ENCODE assay signal across 13 cellular contexts in genomic region chrX:22950278-22951266, GRCh38. TPM values are rescaled to one million over a fixed set of nuclear protein-coding genes. Genes with fewer than 3 reads are reported as not detected.
DNase-seq lines count a peak whose midpoint lies in the region; TF ChIP-seq lines count a peak whose summit lies in the region.
"Had no signal": no experiment of that assay in that cellular context is flagged by ENCODE, and none has a peak within 500 bp of the region (broad histone marks: within the 10 kb centered on the region; RNA-seq: fewer than 3 reads in every experiment).

No MANE protein-coding gene starts in this region.

- H3K9ac ChIP-seq in adipocyte (ENCODE audit: low read length) = no peak overlapping the region

- POLR2A ChIA-PET in Caco-2 (lab: Charles Lee) = no interaction called here
- POLR2A ChIA-PET in OCI-LY7 (lab: Charles Lee) = no interaction called here

- H2AFZ ChIP-seq in OCI-LY7 (ENCODE audit: low read length) = no peak overlapping the region

- no peak overlapping the region for H3K4me2 ChIP-seq in OCI-LY7 (ENCODE audit: low read length)

- H3K27ac ChIP-seq in OCI-LY7 (ENCODE audit: low read depth, low read length, poor library complexity, severe bottlenecking) = no peak overlapping the region
- H3K27ac ChIP-seq: thoracic aorta had no signal

- H3K4me1 Mint-ChIP-seq in Caco-2 (ENCODE audit: low read depth, unreplicated experiment) (no peaks in the 10 kb centered on the region), progenitor cell of endocrine pancreas (ENCODE audit: low read depth) (no peaks in the 10 kb centered on the region)
- H3K4me1 Mint-ChIP-seq: CD8-positive, alpha-beta memory T cell had no signal

- no peaks in the 10 kb centered on the region for H3K9me3 Mint-ChIP-seq in Caco-2 (ENCODE audit: unreplicated experiment)
- no peaks in the 10 kb centered on the region for H3K9me3 Mint-ChIP-seq in progenitor cell of endocrine pancreas (ENCODE audit: low read depth)

- no peak overlapping the region for H3K4me3 ChIP-seq in adipocyte (ENCODE audit: low read length)
- no peak overlapping the region for H3K4me3 ChIP-seq in Caco-2 (ENCODE audit: low read depth, low read length)
- H3K4me3 ChIP-seq in OCI-LY7 (ENCODE audit: low read depth, low read length, poor library complexity, severe bottlenecking) = no peak overlapping the region
- H3K4me3 ChIP-seq: thoracic aorta had no signal

- BruUV-seq in Caco-2 (replicated peaks; lab: Mats Ljungman, UMichigan) (no TSS peak), OCI-LY7 (replicated peaks; lab: Mats Ljungman, UMichigan) (no TSS peak)

- TF ChIP-seq CTCF in Caco-2 (IDR thresholded peaks at IDR 0.05; ENCODE audit: insufficient read depth in 1 of 2, low read depth in 1 of 2, low read length in 1 of 2, severe bottlenecking in 1 of 2, unreplicated experiment in 1 of 2) (no peak), progenitor cell of endocrine pancreas (IDR thresholded peaks at IDR 0.05; ENCODE audit: unreplicated experiment) (no peak), OCI-LY7 (conservative IDR thresholded peaks at IDR 0.05; ENCODE audit: low read length) (no peak)

- no peaks in the 10 kb centered on the region for H3K9me2 ChIP-seq in OCI-LY7 (ENCODE audit: insufficient read depth, low read length)

- intact Hi-C loops in Caco-2 (cut with micrococcal nuclease; ENCODE audit: unreplicated experiment) (no loop called here), OCI-LY7 (cut with micrococcal nuclease; ENCODE audit: unreplicated experiment) (no loop called here)

- H3K27me3 ChIP-seq in adipocyte (replicated peaks; ENCODE audit: control insufficient read depth, insufficient read depth, low read length) = no peaks in the 10 kb centered on the region
- no peaks in the 10 kb centered on the region for H3K27me3 ChIP-seq in Caco-2 (replicated peaks; ENCODE audit: control insufficient read depth, insufficient read depth, low read length)

- H3K4me3 Mint-ChIP-seq in Caco-2 (ENCODE audit: unreplicated experiment) (no peak overlapping the region), progenitor cell of endocrine pancreas (ENCODE audit: low read depth) (no peak overlapping the region)
- H3K4me3 Mint-ChIP-seq: CD8-positive, alpha-beta memory T cell had no signal

- H3K27me3 Mint-ChIP-seq in Caco-2 (ENCODE audit: insufficient read depth, unreplicated experiment) = peaks cover 3% of the 10 kb centered on the region
- no peaks in the 10 kb centered on the region for H3K27me3 Mint-ChIP-seq in progenitor cell of endocrine pancreas
- H3K27me3 Mint-ChIP-seq: CD8-positive, alpha-beta memory T cell had no signal

- no peaks in the 10 kb centered on the region for H4K20me1 ChIP-seq in OCI-LY7 (ENCODE audit: insufficient read depth, low read length)

- H3K36me3 Mint-ChIP-seq in Caco-2 (ENCODE audit: insufficient read depth, unreplicated experiment) (no peaks in the 10 kb centered on the region), progenitor cell of endocrine pancreas (ENCODE audit: insufficient read depth) (no peaks in the 10 kb centered on the region)
- H3K36me3 Mint-ChIP-seq: CD8-positive, alpha-beta memory T cell had no signal

- H3K4me1 ChIP-seq in adipocyte (ENCODE audit: control insufficient read depth, insufficient read depth, low read length) (peaks cover 6% of the 10 kb centered on the region), Caco-2 (no peaks in the 10 kb centered on the region), OCI-LY7 (ENCODE audit: insufficient read depth, low read length, poor library complexity, severe bottlenecking) (no peaks in the 10 kb centered on the region)

- H3K27ac Mint-ChIP-seq in Caco-2 (ENCODE audit: unreplicated experiment) = no peak overlapping the region
- no peak overlapping the region for H3K27ac Mint-ChIP-seq in progenitor cell of endocrine pancreas
- H3K27ac Mint-ChIP-seq: CD8-positive, alpha-beta memory T cell had no signal

- H3K36me3 ChIP-seq in adipocyte (ENCODE audit: control insufficient read depth, insufficient read depth, low read length, severe bottlenecking) (no peaks in the 10 kb centered on the region), Caco-2 (ENCODE audit: control insufficient read depth, insufficient read depth, low read length) (no peaks in the 10 kb centered on the region), OCI-LY7 (ENCODE audit: insufficient read depth, low read length) (no peaks in the 10 kb centered on the region)
- H3K36me3 ChIP-seq: thoracic aorta had no signal

- peak; percentile 2 for DNase-seq in AG08395 (ENCODE audit: low spot score)
- DNase-seq in HK-2 (ENCODE audit: unreplicated experiment) = peak; percentile 63
- DNase-seq in adipocyte (ENCODE audit: low read depth) = peak; percentile 65
- DNase-seq in hepatic stellate cell (ENCODE audit: low spot score) = peak; percentile 12
- no peak for DNase-seq in NCI-H1436 treated with DMSO at 0.1 percent for 48 hours (lab: John Stamatoyannopoulos, UW)
- DNase-seq in Caco-2 = no peak
- DNase-seq in progenitor cell of endocrine pancreas (ENCODE audit: low spot score, unreplicated experiment) = no peak
- DNase-seq in OCI-LY7 (ENCODE audit: low spot score) = no peak
- DNase-seq: activated CD4-positive, alpha-beta T cell treated with anti-CD3 and anti-CD28 coated beads for 1 hour; CD8-positive, alpha-beta memory T cell; central memory CD4-positive, alpha-beta T cell; left colon had no signal

- no peaks in the 10 kb centered on the region for H3K9me3 ChIP-seq in adipocyte (ENCODE audit: control insufficient read depth, low read length)
- no peaks in the 10 kb centered on the region for H3K9me3 ChIP-seq in Caco-2
- no peaks in the 10 kb centered on the region for H3K9me3 ChIP-seq in OCI-LY7 (ENCODE audit: low read length)
- H3K9me3 ChIP-seq: thoracic aorta had no signal

- CTCF ChIA-PET in Caco-2 (lab: Charles Lee) = no interaction called here
- CTCF ChIA-PET in OCI-LY7 (lab: Charles Lee; ENCODE audit: unreplicated experiment) = no interaction called here

- no peaks in the 10 kb centered on the region for H3K79me2 ChIP-seq in OCI-LY7 (ENCODE audit: insufficient read depth, low read depth, low read length)

RNA-seq across cellular contexts. Expression of gene DDX53, which starts 49.2 kb away (rescaled TPM):
- total RNA-seq in Caco-2 (2022) (not detected in 2 replicates), progenitor cell of endocrine pancreas (not detected in 2 replicates), OCI-LY7 (2022) (not detected in 2 replicates)
- not detected in 2 replicates for total RNA-seq in OCI-LY7 (2014; rRNA removed; shearing (Covaris generic))
- total RNA-seq: CD8-positive, alpha-beta memory T cell; left colon; thoracic aorta had no signal

Comparison
In these comparisons a context has a peak if more than half of its experiments do, and no peak if none do; other contexts are left out.
1. DNase-seq: peak in AG08395 (single experiment), HK-2 (single experiment), adipocyte (single experiment) and hepatic stellate cell (single experiment); none in NCI-H1436 treated with DMSO at 0.1 percent for 48 hours (single experiment), Caco-2 (0 of 2), progenitor cell of endocrine pancreas (single experiment) and OCI-LY7 (single experiment).